ENCODE assay signal across 10 cellular contexts in the genomic region with DNA sequence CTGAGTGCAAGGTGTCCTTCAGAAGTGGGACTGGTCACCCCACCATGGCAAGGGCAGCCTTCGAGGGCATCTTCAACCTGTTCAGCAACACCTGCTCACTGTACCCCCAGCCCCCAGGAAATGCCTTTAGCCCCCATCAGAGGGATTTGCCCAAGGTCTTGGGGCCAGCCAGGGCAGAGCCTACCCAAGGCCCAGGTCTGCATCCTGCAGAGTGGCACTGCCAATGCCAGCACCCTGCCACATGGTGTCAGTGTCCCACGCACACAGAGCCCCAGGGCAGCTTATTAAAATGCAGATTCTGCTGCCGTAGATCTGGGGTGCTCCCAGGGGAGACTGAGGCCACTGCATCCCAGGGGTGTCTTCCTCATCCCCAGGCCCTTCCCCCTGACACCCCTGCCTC.
DNase-seq lines count a peak whose midpoint lies in the region; ATAC-seq and TF ChIP-seq lines count a peak whose summit lies in the region.
"Had no signal": no experiment of that assay in that cellular context is flagged by ENCODE, and none has a peak within 500 bp of the region (broad histone marks: within the 10 kb centered on the region; RNA-seq: fewer than 3 reads in every experiment).

No MANE protein-coding gene starts in this region.

- intact Hi-C loops in activated B cell treated with CpG ODN at 0.5 μM for 24 hours (cut with micrococcal nuclease) = no loop called here
- intact Hi-C loops in left colon (cut with DNase I, micrococcal nuclease) = no loop called here
- intact Hi-C loops in uterus (cut with DNase I; ENCODE audit: low total_unique reads) = no loop called here

- H3K4me3 ChIP-seq in H7 (ENCODE audit: insufficient read depth, low read depth, low read length) (no peak overlapping the region), uterus (no peak overlapping the region)

- H3K27me3 ChIP-seq in H7 (ENCODE audit: control insufficient read depth, insufficient read depth, low read length) (no peaks in the 10 kb centered on the region), uterus (no peaks in the 10 kb centered on the region)

- no peaks in the 10 kb centered on the region for H3K4me1 Mint-ChIP-seq in activated B cell treated with CpG ODN at 0.5 μM for 24 hours

- H3K36me3 ChIP-seq in H7 (replicated peaks; ENCODE audit: control insufficient read depth, insufficient read depth, low read length) = no peaks in the 10 kb centered on the region
- H3K36me3 ChIP-seq in uterus = no peaks in the 10 kb centered on the region

- H3K27ac ChIP-seq in uterus = no peak overlapping the region

- TF ChIP-seq CTCF in activated B cell treated with CpG ODN at 0.5 μM for 24 hours (IDR thresholded peaks at IDR 0.05) = no peak
- TF ChIP-seq CTCF in uterus (IDR thresholded peaks at IDR 0.05) = no peak

- CTCF ChIA-PET in activated B cell treated with CpG ODN at 0.5 μM for 24 hours (lab: Charles Lee) = no interaction called here

- H3K4me3 Mint-ChIP-seq in activated B cell treated with CpG ODN at 0.5 μM for 24 hours = no peak overlapping the region
- H3K4me3 Mint-ChIP-seq: type B pancreatic cell had no signal

- no peaks in the 10 kb centered on the region for H3K4me1 ChIP-seq in uterus

- H3K9me3 Mint-ChIP-seq in activated B cell treated with CpG ODN at 0.5 μM for 24 hours = no peaks in the 10 kb centered on the region
- H3K9me3 Mint-ChIP-seq: type B pancreatic cell had no signal

- ATAC-seq in activated B cell treated with CpG ODN at 0.5 μM for 24 hours (ENCODE audit: low read depth) (peak; percentile 60), left colon (peak; percentile 71), HG03139 (IDR thresholded peaks at IDR 0.05; ENCODE audit: unreplicated experiment) (no peak), HG02763 (IDR thresholded peaks at IDR 0.05; ENCODE audit: unreplicated experiment) (no peak), GM21576 (IDR thresholded peaks at IDR 0.05; ENCODE audit: unreplicated experiment) (no peak)

- POLR2A ChIA-PET in activated B cell treated with CpG ODN at 0.5 μM for 24 hours (lab: Charles Lee) = no interaction called here

- no peaks in the 10 kb centered on the region for H3K27me3 Mint-ChIP-seq in activated B cell treated with CpG ODN at 0.5 μM for 24 hours
- H3K27me3 Mint-ChIP-seq: type B pancreatic cell had no signal

- peak; percentile 68 for DNase-seq in D341Med (ENCODE audit: low spot score)
- DNase-seq in H7 = peak; percentile 49
- DNase-seq in activated B cell treated with CpG ODN at 0.5 μM for 24 hours = no peak
- peak in 1 of 2 donors; percentile 22 for DNase-seq in left colon
- no peak for DNase-seq in uterus
- DNase-seq: NCI-H1417 had no signal

- H3K36me3 Mint-ChIP-seq in activated B cell treated with CpG ODN at 0.5 μM for 24 hours (ENCODE audit: low read depth) = no peaks in the 10 kb centered on the region
- H3K36me3 Mint-ChIP-seq: type B pancreatic cell had no signal

- no peaks in the 10 kb centered on the region for H3K9me3 ChIP-seq in uterus

- TF ChIP-seq POLR2A in uterus (IDR thresholded peaks at IDR 0.05) = no peak

- no peak overlapping the region for H3K27ac Mint-ChIP-seq in activated B cell treated with CpG ODN at 0.5 μM for 24 hours
- H3K27ac Mint-ChIP-seq: type B pancreatic cell had no signal

Comparison
In these comparisons a context has a peak if more than half of its experiments do, and no peak if none do; other contexts are left out.
1. DNase-seq: peak in D341Med (single experiment) and H7 (single experiment); none in activated B cell treated with CpG ODN at 0.5 μM for 24 hours (single experiment) and uterus (0 of 2).
2. ATAC-seq: peak in activated B cell treated with CpG ODN at 0.5 μM for 24 hours (single experiment) and left colon (single experiment); none in HG03139 (single experiment), HG02763 (single experiment) and GM21576 (single experiment).